ENCODE assay signal across 19 cellular contexts in genomic region chr13:26587251-26587650, GRCh38.
"Had no signal": no experiment of that assay in that cellular context is flagged by ENCODE, and none has a peak within 500 bp of the region (broad histone marks: within the 10 kb centered on the region; RNA-seq: fewer than 3 reads in every experiment).

No MANE protein-coding gene starts in this region.

- DNase-seq: natural killer cell; occipital lobe; ovary; posterior cingulate gyrus; psoas muscle; right cardiac atrium; right lobe of liver; sigmoid colon; small intestine; stimulated activated CD4-positive, alpha-beta T cell treated with anti-CD3 and anti-CD28 coated beads, Interleukin-15, amount 100 ng/mL, for 24 hours; stimulated activated CD4-positive, alpha-beta T cell treated with anti-CD3 and anti-CD28 coated beads, Interleukin-2, amount 100 ng/mL, for 24 hours; stimulated activated CD4-positive, alpha-beta T cell treated with anti-CD3 and anti-CD28 coated beads, Interleukin-2, amount 100 ng/mL, for 48 hours; stimulated activated CD4-positive, alpha-beta T cell treated with anti-CD3 and anti-CD28 coated beads, Interleukin-4, amount 100 ng/mL, for 24 hours; stimulated activated naive B cell treated with anti-CD40 and anti-IgM and Interleukin-4, amounts not matched to agents 10 μg/mL and 1 μg/mL and 100 μg/mL, for 72 hours; stimulated activated naive CD4-positive, alpha-beta T cell treated with Interleukin-2 at 50 U/mL for 16 hours; stomach; thyroid gland; trophoblast cell; upper lobe of left lung had no signal
